In genomic region chr3:124034809-124035152, GRCh38 we compare ENCODE assay signal across 9 cellular contexts. TPM values are rescaled to one million over a fixed set of nuclear protein-coding genes. Genes with fewer than 3 reads are reported as not detected.
A peak's percentile ranks its signal among the peaks of the same experiment; 100 is the strongest.
DNase-seq lines count a peak whose midpoint lies in the region; ATAC-seq and TF ChIP-seq lines count a peak whose summit lies in the region.
"Had no signal": no experiment of that assay in that cellular context is flagged by ENCODE, and none has a peak within 500 bp of the region (broad histone marks: within the 10 kb centered on the region; RNA-seq: fewer than 3 reads in every experiment).

No MANE protein-coding gene starts in this region.

- DNase-seq in CD4-positive, alpha-beta memory T cell = no peak
- no peak for DNase-seq in IMR-90
- DNase-seq in glutamatergic neuron = no peak
- DNase-seq in psoas muscle = no peak
- DNase-seq in SIG-M5 treated with dmso at 0.1 percent for 504 hours (lab: John Stamatoyannopoulos, UW; ENCODE audit: unreplicated experiment) = no peak
- DNase-seq in GF-D8 (lab: John Stamatoyannopoulos, UW) = no peak
- no peak for DNase-seq in superior temporal gyrus (ENCODE audit: extremely low spot score)
- DNase-seq: activated effector memory CD4-positive, alpha-beta T cell treated with Interleukin-2 at 50 U/mL for 16 hours; effector memory CD4-positive, alpha-beta T cell had no signal

- H3K56ac ChIP-seq in IMR-90 (ENCODE audit: extremely low read depth, insufficient read depth, low read length) = no peak overlapping the region

- no peak overlapping the region for H4K5ac ChIP-seq in IMR-90 (ENCODE audit: low read depth, low read length)

- no peak overlapping the region for H3K9ac ChIP-seq in IMR-90 (ENCODE audit: low read depth, low read length)

- H3K23ac ChIP-seq in IMR-90 (ENCODE audit: low read depth, low read length) = peak overlapping the region; percentile 35; the same call in 1 of the 2 replicates

- no peak overlapping the region for H3K27ac ChIP-seq in CD4-positive, alpha-beta memory T cell (ENCODE audit: low read depth, low read length)
- H3K27ac ChIP-seq in IMR-90 (ENCODE audit: insufficient read depth, low read length) = no peak overlapping the region
- H3K27ac ChIP-seq in psoas muscle = no peak overlapping the region

- H3K9me3 ChIP-seq in CD4-positive, alpha-beta memory T cell (ENCODE audit: control insufficient read depth in 1 of 2, low read length in 2 of 2) = no peaks in the 10 kb centered on the region
- no peaks in the 10 kb centered on the region for H3K9me3 ChIP-seq in IMR-90 (ENCODE audit: control insufficient read depth, insufficient read depth, low read length)
- H3K9me3 ChIP-seq in psoas muscle = no peaks in the 10 kb centered on the region

- TF ChIP-seq POLR2A in IMR-90 (IDR thresholded peaks at IDR 0.05; ENCODE audit: low read depth, low read length) = no peak

- no peak overlapping the region for H3K18ac ChIP-seq in IMR-90 (ENCODE audit: low read depth, low read length)

- H3K27me3 ChIP-seq in CD4-positive, alpha-beta memory T cell (ENCODE audit: insufficient read depth, low read length) = peaks cover 22% of the 10 kb centered on the region
- H3K27me3 ChIP-seq in IMR-90 (ENCODE audit: control insufficient read depth, insufficient read depth, low read length) (peaks cover 29% of the 10 kb centered on the region), psoas muscle (ENCODE audit: insufficient read depth in 3 of 3, low read length in 2 of 3) (peaks cover 0 to 26% (median 0%) of the 10 kb centered on the region in 3 donors)

- H2BK15ac ChIP-seq in IMR-90 (ENCODE audit: low read depth, low read length) = no peak overlapping the region

- peak overlapping the region; percentile 43 to 88 (median 72) for H3K4me3 Mint-ChIP-seq in CD4-positive, alpha-beta memory T cell
- H3K4me3 Mint-ChIP-seq in glutamatergic neuron (ENCODE audit: unreplicated experiment) = no peak overlapping the region

- peaks cover 39 to 41% of the 10 kb centered on the region in 2 donors for H3K27me3 Mint-ChIP-seq in CD4-positive, alpha-beta memory T cell
- peaks cover 26% of the 10 kb centered on the region for H3K27me3 Mint-ChIP-seq in glutamatergic neuron (ENCODE audit: unreplicated experiment)

- H4K8ac ChIP-seq in IMR-90 (ENCODE audit: low read depth in 2 of 2, low read length in 2 of 2) = no peak overlapping the region

- no peaks in the 10 kb centered on the region for H3K36me3 Mint-ChIP-seq in CD4-positive, alpha-beta memory T cell
- no peaks in the 10 kb centered on the region for H3K36me3 Mint-ChIP-seq in glutamatergic neuron (ENCODE audit: unreplicated experiment)

- dilution Hi-C loops in IMR-90 (cut with HindIII; ENCODE audit: low sequenced_read_pairs, unreplicated experiment) = no loop called here

- H3K4me1 ChIP-seq in CD4-positive, alpha-beta memory T cell (ENCODE audit: insufficient read depth, low read length) = peaks cover 5% of the 10 kb centered on the region
- H3K4me1 ChIP-seq in IMR-90 (ENCODE audit: control insufficient read depth, insufficient read depth, low read length) = peaks cover 1% of the 10 kb centered on the region; the same call in 1 of the 2 replicates
- peaks cover 4% of the 10 kb centered on the region for H3K4me1 ChIP-seq in psoas muscle

- no peak overlapping the region for H2AK5ac ChIP-seq in IMR-90 (ENCODE audit: low read depth, low read length)

- no peak overlapping the region for H4K91ac ChIP-seq in IMR-90 (ENCODE audit: insufficient read depth, low read depth, low read length)

- no peak for TF ChIP-seq CTCF in IMR-90 (conservative IDR thresholded peaks at IDR 0.05; ENCODE audit: low read depth, low read length)
- TF ChIP-seq CTCF in glutamatergic neuron (IDR thresholded peaks at IDR 0.05; ENCODE audit: partially characterized antibody, unreplicated experiment) = no peak
- TF ChIP-seq CTCF in psoas muscle (IDR thresholded peaks at IDR 0.05) = no peak

- no peak overlapping the region for H2BK5ac ChIP-seq in IMR-90 (ENCODE audit: low read depth, low read length, poor library complexity, severe bottlenecking)

- no peak overlapping the region for H2BK20ac ChIP-seq in IMR-90 (ENCODE audit: low read depth, low read length)

- no peak overlapping the region for H2BK120ac ChIP-seq in IMR-90 (ENCODE audit: low read depth, low read length)

- H3K9me3 Mint-ChIP-seq in CD4-positive, alpha-beta memory T cell = peaks cover 0 to 5% (median 0%) of the 10 kb centered on the region in 8 donors
- peaks cover 27% of the 10 kb centered on the region for H3K9me3 Mint-ChIP-seq in glutamatergic neuron (ENCODE audit: unreplicated experiment)

- TF ChIP-seq RAD21 in IMR-90 (IDR thresholded peaks at IDR 0.05; ENCODE audit: low read length) = no peak

- no peaks in the 10 kb centered on the region; the same call in 1 of the 2 replicates for H4K20me1 ChIP-seq in IMR-90 (ENCODE audit: insufficient read depth, low read length)

- no peaks in the 10 kb centered on the region for H3K36me3 ChIP-seq in CD4-positive, alpha-beta memory T cell (ENCODE audit: insufficient read depth, low read length)
- H3K36me3 ChIP-seq in IMR-90 (ENCODE audit: control insufficient read depth, insufficient read depth, low read length) (no peaks in the 10 kb centered on the region), psoas muscle (ENCODE audit: insufficient read depth in 1 of 2, low read depth in 1 of 2) (no peaks in the 10 kb centered on the region)

- no peaks in the 10 kb centered on the region for H3K9me1 ChIP-seq in IMR-90 (ENCODE audit: insufficient read depth, low read length)

- BruUV-seq in IMR-90 (replicated peaks; lab: Mats Ljungman, UMichigan) = no TSS peak

- intact Hi-C loops in CD4-positive, alpha-beta memory T cell (cut with micrococcal nuclease) = no loop called here
- intact Hi-C loops in IMR-90 (cut with micrococcal nuclease) = loop anchor here (5.0 kb wide), 1 partner anchor 248 kb away; no protein-coding TSS in a partner anchor
- intact Hi-C loops in psoas muscle (cut with DNase I) = loop anchor here (5.0 to 10.0 kb wide), 4 partner anchors 33 to 248 kb away; no protein-coding TSS in a partner anchor

- H3K4ac ChIP-seq in IMR-90 (ENCODE audit: low read depth, low read length) = no peak overlapping the region

- in situ Hi-C loops in IMR-90 (cut with MboI; ENCODE audit: low sequenced_read_pairs) = no loop called here

- no peak overlapping the region for H2AFZ ChIP-seq in IMR-90 (replicated peaks; ENCODE audit: low read length, poor library complexity)

- WGBS in IMR-90 (ENCODE audit: extremely low coverage in 2 of 2, insufficient read length in 1 of 2), 2 experiments = no CpG with 5 or more reads among the region's 2 CpGs
- 40 to 50% (median 45%) methylated on average over 2 of the region's 2 CpGs for WGBS in psoas muscle, 3 donors

- POLR2A ChIA-PET in CD4-positive, alpha-beta memory T cell (lab: Charles Lee; ENCODE audit: partially characterized antibody) = no interaction called here
- POLR2A ChIA-PET in IMR-90 (lab: Charles Lee; ENCODE audit: unreplicated experiment) = no interaction called here

- 0 out of 4 replicates have a peak, but pooled peaks cover 0 to 3% of the 10 kb centered on the region in 2 experiments for H3K79me1 ChIP-seq in IMR-90 (ENCODE audit: low read depth in 1 of 2, low read length in 2 of 2)

- no peak overlapping the region for H2AK9ac ChIP-seq in IMR-90 (replicated peaks; ENCODE audit: low read depth, low read length, poor library complexity)

- ATAC-seq in IMR-90 (ENCODE audit: low read depth) (no peak), psoas muscle (no peak)

- H3K4me3 ChIP-seq in CD4-positive, alpha-beta memory T cell (ENCODE audit: low read length in 2 of 2) = no peak overlapping the region
- H3K4me3 ChIP-seq in IMR-90 (ENCODE audit: insufficient read depth, low read depth, low read length) = no peak overlapping the region; the same call in 1 of the 2 replicates
- H3K4me3 ChIP-seq in psoas muscle = peak overlapping the region; percentile 87

- peaks cover 8 to 19% (median 15%) of the 10 kb centered on the region in 4 donors for H3K4me1 Mint-ChIP-seq in CD4-positive, alpha-beta memory T cell
- H3K4me1 Mint-ChIP-seq in glutamatergic neuron (ENCODE audit: low read depth, unreplicated experiment) = peaks cover 13% of the 10 kb centered on the region

- H3K4me2 ChIP-seq in IMR-90 (ENCODE audit: low read depth, low read length) = peak overlapping the region; percentile 37; the same call in 1 of the 2 replicates

- H3K27ac Mint-ChIP-seq in CD4-positive, alpha-beta memory T cell = peak overlapping the region in 1 of 7 donors; percentile 5
- H3K27ac Mint-ChIP-seq in glutamatergic neuron (ENCODE audit: unreplicated experiment) = peak overlapping the region; percentile 99

- H3K14ac ChIP-seq in IMR-90 (replicated peaks; ENCODE audit: low read depth, low read length) = no peak overlapping the region

- CTCF ChIA-PET in CD4-positive, alpha-beta memory T cell (lab: Charles Lee; ENCODE audit: partially characterized antibody) = no interaction called here
- CTCF ChIA-PET in IMR-90 (lab: Yijun Ruan, JAX) = no interaction called here

TF ChIP-seq in IMR-90, 13 proteins besides CTCF, POLR2A, EP300 and RAD21:
- no peak for TF ChIP-seq CHD1 (IDR thresholded peaks at IDR 0.05; ENCODE audit: low read depth, low read length)
- no peak for TF ChIP-seq RFX5 (IDR thresholded peaks at IDR 0.05; ENCODE audit: low read depth, low read length)

RNA-seq across cellular contexts. Expression of gene KALRN, which starts 1.6 kb away (rescaled TPM):
- total RNA-seq in CD4-positive, alpha-beta memory T cell = 10 to 100 TPM; 14.5 to 15.6 TPM
- polyA plus RNA-seq in CD4-positive, alpha-beta memory T cell = 1 to 10 TPM; 2.6 to 4.3 TPM
- total RNA-seq in IMR-90 (2012; rRNA removed) (4.7 and 7.7 TPM in 2 replicates), glutamatergic neuron (ENCODE audit: unreplicated experiment) (867 TPM), psoas muscle (10 to 100 TPM; 22.9 to 52.1 (median 33.8) TPM)
- polyA plus RNA-seq in IMR-90 (2012; rRNA removed) (2.8 and 3.2 TPM in 2 replicates), psoas muscle (1 to 10 TPM; 5.4 to 10.0 (median 7.6) TPM)
- 2.3 and 3.5 TPM in 2 replicates for polyA plus RNA-seq in IMR-90 (2012; cell fraction: cytosol; rRNA removed)
- 5.3 and 7.1 TPM in 2 replicates for polyA plus RNA-seq in IMR-90 (2012; cell fraction: nucleus; rRNA removed; ENCODE audit: low replicate concordance)

RNA-seq across cellular contexts. Expression of gene ROPN1, which starts 42.9 kb away (rescaled TPM):
- not detected for total RNA-seq in CD4-positive, alpha-beta memory T cell
- polyA plus RNA-seq in CD4-positive, alpha-beta memory T cell = not detected
- total RNA-seq in IMR-90 (2012; rRNA removed) = 0.18 TPM in 1 of 2 replicates, not detected in the other
- 0.03 TPM in 1 of 2 replicates, not detected in the other for polyA plus RNA-seq in IMR-90 (2012; rRNA removed)
- polyA plus RNA-seq in IMR-90 (2012; cell fraction: cytosol; rRNA removed) = 0.08 TPM in 1 of 2 replicates, not detected in the other
- polyA plus RNA-seq in IMR-90 (2012; cell fraction: nucleus; rRNA removed; ENCODE audit: low replicate concordance) = not detected in 2 replicates
- total RNA-seq in glutamatergic neuron (ENCODE audit: unreplicated experiment) = not detected
- total RNA-seq in psoas muscle = not detected
- polyA plus RNA-seq in psoas muscle = not detected

Comparison
In these comparisons a context has a peak if more than half of its experiments do, and no peak if none do; other contexts are left out.
1. RNA of gene KALRN, which starts 1.6 kb away (total RNA-seq): 867 TPM in glutamatergic neuron (single experiment); 22.9 to 52.1 TPM in psoas muscle, 14.5 to 15.6 TPM in CD4-positive, alpha-beta memory T cell and 4.7 to 7.7 TPM in IMR-90; every median in the first group is over 10 times any median in the second.